Comparison of ENCODE assay signal across 1 cellular context in the genomic region with DNA sequence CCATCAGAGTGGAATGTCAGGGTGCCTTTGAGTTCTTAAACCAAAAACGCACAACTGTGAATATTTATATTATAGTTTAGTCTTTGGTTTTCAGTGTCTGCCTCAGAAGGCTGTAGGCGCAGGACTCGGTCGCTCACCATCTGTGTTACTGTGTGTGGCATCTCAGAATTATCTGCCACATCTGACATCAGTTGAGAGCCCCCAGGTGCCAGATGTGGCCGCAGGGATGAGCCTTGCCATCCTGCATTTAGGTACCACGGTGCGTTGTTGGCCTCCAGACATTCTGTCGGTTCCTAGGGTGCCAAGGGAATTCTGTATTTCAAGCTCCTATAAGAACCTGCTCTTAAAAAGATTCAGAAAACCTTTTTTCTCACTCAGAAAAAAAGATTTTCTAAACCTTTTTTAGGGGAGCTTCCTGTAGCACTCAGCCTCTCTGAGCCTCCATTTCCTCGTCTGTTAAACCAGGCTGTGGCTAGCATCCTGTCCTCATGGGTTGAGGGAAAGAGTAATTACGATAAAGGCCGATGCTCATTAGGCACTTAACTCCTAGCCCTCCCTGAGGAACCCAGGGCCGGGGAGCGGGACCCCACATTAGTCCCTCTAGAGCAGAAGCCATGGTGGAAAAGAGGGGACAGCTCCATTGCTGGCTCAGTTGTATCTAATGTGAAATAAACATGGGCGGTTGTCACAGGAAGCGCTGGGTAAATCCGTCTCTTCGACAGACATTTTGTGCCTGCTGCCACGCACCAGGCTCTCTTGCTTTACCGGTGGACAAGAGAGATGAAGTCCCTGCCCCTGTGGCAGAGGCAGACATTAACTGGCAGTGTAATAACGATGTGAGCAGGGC.
TF ChIP-seq lines count a peak whose summit lies in the region.

No MANE protein-coding gene starts in this region.

TF ChIP-seq in GM23338, 12 proteins besides CTCF, POLR2A, EP300 and RAD21 (continued from another document):
- TF ChIP-seq, protein P1, sequence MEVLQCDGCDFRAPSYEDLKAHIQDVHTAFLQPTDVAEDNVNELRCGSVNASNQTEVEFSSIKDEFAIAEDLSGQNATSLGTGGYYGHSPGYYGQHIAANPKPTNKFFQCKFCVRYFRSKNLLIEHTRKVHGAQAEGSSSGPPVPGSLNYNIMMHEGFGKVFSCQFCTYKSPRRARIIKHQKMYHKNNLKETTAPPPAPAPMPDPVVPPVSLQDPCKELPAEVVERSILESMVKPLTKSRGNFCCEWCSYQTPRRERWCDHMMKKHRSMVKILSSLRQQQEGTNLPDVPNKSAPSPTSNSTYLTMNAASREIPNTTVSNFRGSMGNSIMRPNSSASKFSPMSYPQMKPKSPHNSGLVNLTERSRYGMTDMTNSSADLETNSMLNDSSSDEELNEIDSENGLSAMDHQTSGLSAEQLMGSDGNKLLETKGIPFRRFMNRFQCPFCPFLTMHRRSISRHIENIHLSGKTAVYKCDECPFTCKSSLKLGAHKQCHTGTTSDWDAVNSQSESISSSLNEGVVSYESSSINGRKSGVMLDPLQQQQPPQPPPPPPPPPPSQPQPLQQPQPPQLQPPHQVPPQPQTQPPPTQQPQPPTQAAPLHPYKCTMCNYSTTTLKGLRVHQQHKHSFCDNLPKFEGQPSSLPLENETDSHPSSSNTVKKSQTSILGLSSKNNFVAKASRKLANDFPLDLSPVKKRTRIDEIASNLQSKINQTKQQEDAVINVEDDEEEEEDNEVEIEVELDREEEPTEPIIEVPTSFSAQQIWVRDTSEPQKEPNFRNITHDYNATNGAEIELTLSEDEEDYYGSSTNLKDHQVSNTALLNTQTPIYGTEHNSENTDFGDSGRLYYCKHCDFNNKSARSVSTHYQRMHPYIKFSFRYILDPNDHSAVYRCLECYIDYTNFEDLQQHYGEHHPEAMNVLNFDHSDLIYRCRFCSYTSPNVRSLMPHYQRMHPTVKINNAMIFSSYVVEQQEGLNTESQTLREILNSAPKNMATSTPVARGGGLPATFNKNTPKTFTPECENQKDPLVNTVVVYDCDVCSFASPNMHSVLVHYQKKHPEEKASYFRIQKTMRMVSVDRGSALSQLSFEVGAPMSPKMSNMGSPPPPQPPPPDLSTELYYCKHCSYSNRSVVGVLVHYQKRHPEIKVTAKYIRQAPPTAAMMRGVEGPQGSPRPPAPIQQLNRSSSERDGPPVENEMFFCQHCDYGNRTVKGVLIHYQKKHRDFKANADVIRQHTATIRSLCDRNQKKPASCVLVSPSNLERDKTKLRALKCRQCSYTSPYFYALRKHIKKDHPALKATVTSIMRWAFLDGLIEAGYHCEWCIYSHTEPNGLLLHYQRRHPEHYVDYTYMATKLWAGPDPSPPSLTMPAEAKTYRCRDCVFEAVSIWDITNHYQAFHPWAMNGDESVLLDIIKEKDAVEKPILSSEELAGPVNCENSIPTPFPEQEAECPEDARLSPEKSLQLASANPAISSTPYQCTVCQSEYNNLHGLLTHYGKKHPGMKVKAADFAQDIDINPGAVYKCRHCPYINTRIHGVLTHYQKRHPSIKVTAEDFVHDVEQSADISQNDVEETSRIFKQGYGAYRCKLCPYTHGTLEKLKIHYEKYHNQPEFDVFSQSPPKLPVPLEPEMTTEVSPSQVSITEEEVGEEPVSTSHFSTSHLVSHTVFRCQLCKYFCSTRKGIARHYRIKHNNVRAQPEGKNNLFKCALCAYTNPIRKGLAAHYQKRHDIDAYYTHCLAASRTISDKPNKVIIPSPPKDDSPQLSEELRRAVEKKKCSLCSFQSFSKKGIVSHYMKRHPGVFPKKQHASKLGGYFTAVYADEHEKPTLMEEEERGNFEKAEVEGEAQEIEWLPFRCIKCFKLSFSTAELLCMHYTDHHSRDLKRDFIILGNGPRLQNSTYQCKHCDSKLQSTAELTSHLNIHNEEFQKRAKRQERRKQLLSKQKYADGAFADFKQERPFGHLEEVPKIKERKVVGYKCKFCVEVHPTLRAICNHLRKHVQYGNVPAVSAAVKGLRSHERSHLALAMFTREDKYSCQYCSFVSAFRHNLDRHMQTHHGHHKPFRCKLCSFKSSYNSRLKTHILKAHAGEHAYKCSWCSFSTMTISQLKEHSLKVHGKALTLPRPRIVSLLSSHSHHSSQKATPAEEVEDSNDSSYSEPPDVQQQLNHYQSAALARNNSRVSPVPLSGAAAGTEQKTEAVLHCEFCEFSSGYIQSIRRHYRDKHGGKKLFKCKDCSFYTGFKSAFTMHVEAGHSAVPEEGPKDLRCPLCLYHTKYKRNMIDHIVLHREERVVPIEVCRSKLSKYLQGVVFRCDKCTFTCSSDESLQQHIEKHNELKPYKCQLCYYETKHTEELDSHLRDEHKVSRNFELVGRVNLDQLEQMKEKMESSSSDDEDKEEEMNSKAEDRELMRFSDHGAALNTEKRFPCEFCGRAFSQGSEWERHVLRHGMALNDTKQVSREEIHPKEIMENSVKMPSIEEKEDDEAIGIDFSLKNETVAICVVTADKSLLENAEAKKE (CRISPR knock-in tag; IDR thresholded peaks at IDR 0.05), result no peak
- TF ChIP-seq EZH2phosphoT487 (IDR thresholded peaks at IDR 0.05; ENCODE audit: unreplicated experiment) (no peak), STAT1 (IDR thresholded peaks at IDR 0.05; ENCODE audit: unreplicated experiment) (no peak), ZNF114 (CRISPR knock-in tag; IDR thresholded peaks at IDR 0.05) (no peak), EZH2 (IDR thresholded peaks at IDR 0.05; ENCODE audit: low read depth, unreplicated experiment) (no peak), ZNF331 (CRISPR knock-in tag; IDR thresholded peaks at IDR 0.05; ENCODE audit: low read depth) (no peak), NANOG (IDR thresholded peaks at IDR 0.05; ENCODE audit: borderline replicate concordance) (no peak), JUNB (IDR thresholded peaks at IDR 0.05; ENCODE audit: unreplicated experiment) (no peak), CREB1 (CRISPR knock-in tag; IDR thresholded peaks at IDR 0.05; ENCODE audit: low read depth) (no peak)
- TF ChIP-seq, protein P2, sequence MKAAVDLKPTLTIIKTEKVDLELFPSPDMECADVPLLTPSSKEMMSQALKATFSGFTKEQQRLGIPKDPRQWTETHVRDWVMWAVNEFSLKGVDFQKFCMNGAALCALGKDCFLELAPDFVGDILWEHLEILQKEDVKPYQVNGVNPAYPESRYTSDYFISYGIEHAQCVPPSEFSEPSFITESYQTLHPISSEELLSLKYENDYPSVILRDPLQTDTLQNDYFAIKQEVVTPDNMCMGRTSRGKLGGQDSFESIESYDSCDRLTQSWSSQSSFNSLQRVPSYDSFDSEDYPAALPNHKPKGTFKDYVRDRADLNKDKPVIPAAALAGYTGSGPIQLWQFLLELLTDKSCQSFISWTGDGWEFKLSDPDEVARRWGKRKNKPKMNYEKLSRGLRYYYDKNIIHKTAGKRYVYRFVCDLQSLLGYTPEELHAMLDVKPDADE (IDR thresholded peaks at IDR 0.05), result no peak
